ENCODE assay signal across 8 cellular contexts in genomic region chr2:196170681-196171247, GRCh38.
A peak's percentile ranks its signal among the peaks of the same experiment; 100 is the strongest.
DNase-seq lines count a peak whose midpoint lies in the region; ATAC-seq and TF ChIP-seq lines count a peak whose summit lies in the region.

No MANE protein-coding gene starts in this region.

- H3K4me1 ChIP-seq in endocrine pancreas (ENCODE audit: control insufficient read depth, insufficient read depth, low read length) (peaks cover 7% of the 10 kb centered on the region), mucosa of stomach (ENCODE audit: control insufficient read depth, insufficient read depth, low read length) (peaks cover 7% of the 10 kb centered on the region)

- H3K27me3 ChIP-seq in WERI-Rb-1 (ENCODE audit: insufficient read depth, low read depth, severe bottlenecking) (no peaks in the 10 kb centered on the region), endocrine pancreas (ENCODE audit: control insufficient read depth, insufficient read depth, low read length) (no peaks in the 10 kb centered on the region), mucosa of stomach (ENCODE audit: control insufficient read depth, insufficient read depth, low read length) (no peaks in the 10 kb centered on the region)

- peak overlapping the region; percentile 68 for H3K9ac ChIP-seq in endocrine pancreas (ENCODE audit: control insufficient read depth, insufficient read depth, low read length)
- peak overlapping the region; percentile 96 for H3K9ac ChIP-seq in mucosa of stomach (ENCODE audit: low read length)

- peak overlapping the region; percentile 64 for H3K27ac ChIP-seq in WERI-Rb-1

- H3K4me3 ChIP-seq in WERI-Rb-1 (ENCODE audit: low read depth, low read length) (peak overlapping the region; percentile 97), endocrine pancreas (ENCODE audit: control insufficient read depth, insufficient read depth, low read length) (peak overlapping the region; percentile 95), mucosa of stomach (ENCODE audit: low read length) (peak overlapping the region; percentile 93)

- H3K9me3 ChIP-seq in WERI-Rb-1 (ENCODE audit: severe bottlenecking): no peaks in the 10 kb centered on the region
- no peaks in the 10 kb centered on the region for H3K9me3 ChIP-seq in endocrine pancreas (ENCODE audit: control insufficient read depth, low read length)
- H3K9me3 ChIP-seq in mucosa of stomach (ENCODE audit: control insufficient read depth, low read length): no peaks in the 10 kb centered on the region

- DNase-seq in COLO829 (ENCODE audit: low spot score) (peak; percentile 36), WERI-Rb-1 (no peak), T1000 (lab: John Stamatoyannopoulos, UW) (no peak), pons (ENCODE audit: low spot score) (no peak)

- H3K36me3 ChIP-seq in WERI-Rb-1 (peaks cover 3% of the 10 kb centered on the region; the same call in 1 of the 2 replicates), endocrine pancreas (ENCODE audit: control insufficient read depth, insufficient read depth, low read length) (no peaks in the 10 kb centered on the region), mucosa of stomach (ENCODE audit: control insufficient read depth, insufficient read depth, low read length) (no peaks in the 10 kb centered on the region)

- ATAC-seq in GM19397 (IDR thresholded peaks at IDR 0.05; ENCODE audit: unreplicated experiment) (peak; percentile 4), HG03571 (IDR thresholded peaks at IDR 0.05; ENCODE audit: unreplicated experiment) (peak; percentile 6)

- no peak for TF ChIP-seq CTCF in WERI-Rb-1 (IDR thresholded peaks at IDR 0.05; ENCODE audit: low read depth, low read length)
